28 cellular contexts compared by ENCODE assay signal in genomic region chr9:104843644-104844226, GRCh38.
"Had no signal": no experiment of that assay in that cellular context is flagged by ENCODE, and none has a peak within 500 bp of the region (broad histone marks: within the 10 kb centered on the region; RNA-seq: fewer than 3 reads in every experiment).

No MANE protein-coding gene starts in this region.

- H3K27ac ChIP-seq: body of pancreas, cardiac muscle cell, epithelial cell of prostate, gastroesophageal sphincter, lower lobe of right lung, parathyroid adenoma, sigmoid colon, thyroid gland, upper lobe of right lung, VCaP had no signal

- H3K27me3 ChIP-seq: body of pancreas, cardiac muscle cell, gastroesophageal sphincter, sigmoid colon, thyroid gland, upper lobe of right lung had no signal

- H3K4me3 ChIP-seq: body of pancreas, cardiac muscle cell, gastroesophageal sphincter, lower lobe of right lung, mucosa of descending colon, sigmoid colon, thyroid gland, upper lobe of right lung had no signal

- DNase-seq: activated CD4-positive, alpha-beta memory T cell treated with anti-CD3 and anti-CD28 coated beads, Interleukin-2, amount 10 ng/mL, durations not matched to agents 7 days and 5 days; activated CD4-positive, alpha-beta T cell treated with anti-CD3 and anti-CD28 coated beads, Interleukin-2, amount 10 ng/mL, durations not matched to agents 24 days and 14 days; activated effector memory CD4-positive, alpha-beta T cell treated with Interleukin-2 at 50 U/mL for 16 hours; activated naive CD4-positive, alpha-beta T cell treated with anti-CD3 and anti-CD28 coated beads, Interleukin-2, amount 50 U/mL, for 16 hours; activated naive CD8-positive, alpha-beta T cell treated with anti-CD3 and anti-CD28 coated beads, Interleukin-2, amount 50 U/mL, for 24 hours; activated T-cell treated with anti-CD3 and anti-CD28 coated beads, Interleukin-2, amount 50 U/mL, for 72 hours; anterior cingulate cortex; body of pancreas; cortex of kidney; head of caudate nucleus; hypothalamus; lower lobe of right lung; mesendoderm; mucosa of descending colon; nephron progenitor cell; sigmoid colon; stimulated activated CD4-positive, alpha-beta T cell treated with anti-CD3 and anti-CD28 coated beads, Interleukin-4, amount 100 ng/mL, for 1 hour; stimulated activated naive CD4-positive, alpha-beta T cell treated with Interleukin-2 at 50 U/mL for 16 hours; SW 1271; T-helper 2 cell; thyroid gland; upper lobe of right lung had no signal

- H3K9ac ChIP-seq: parathyroid adenoma had no signal

- H2AFZ ChIP-seq: parathyroid adenoma had no signal

- H3K36me3 ChIP-seq: cardiac muscle cell had no signal

- H3K79me2 ChIP-seq: parathyroid adenoma had no signal

- H3K4me1 ChIP-seq: lower lobe of right lung, parathyroid adenoma had no signal

- ATAC-seq: activated CD4-positive, CD25-positive, alpha-beta regulatory T cell treated with anti-CD3 and anti-CD28 coated beads, Interleukin-2, amount 50 U/mL, for 24 hours; activated naive CD8-positive, alpha-beta T cell treated with anti-CD3 and anti-CD28 coated beads, Interleukin-2, amount 50 U/mL, for 24 hours; activated T-cell treated with anti-CD3 and anti-CD28 coated beads, Interleukin-2, amount 50 U/mL, for 72 hours; body of pancreas; gastroesophageal sphincter; lower lobe of right lung; mucosa of descending colon had no signal

- H3K9me3 ChIP-seq: body of pancreas, gastroesophageal sphincter, lower lobe of right lung, mucosa of descending colon, sigmoid colon, thyroid gland, upper lobe of right lung had no signal
